In genomic region chr11:118263109-118263508, GRCh38 we compare ENCODE assay signal across 14 cellular contexts. TPM values are rescaled to one million over a fixed set of nuclear protein-coding genes. Genes with fewer than 3 reads are reported as not detected.
DNase-seq lines count a peak whose midpoint lies in the region; ATAC-seq and TF ChIP-seq lines count a peak whose summit lies in the region.
"Had no signal": no experiment of that assay in that cellular context is flagged by ENCODE, and none has a peak within 500 bp of the region (broad histone marks: within the 10 kb centered on the region; RNA-seq: fewer than 3 reads in every experiment).

No MANE protein-coding gene starts in this region.

- H3K79me2 ChIP-seq in SK-N-SH (ENCODE audit: insufficient read depth) = no peaks in the 10 kb centered on the region

- H3K36me3 Mint-ChIP-seq in T-cell = peaks cover 5% of the 10 kb centered on the region

- H3K4me3 ChIP-seq in SK-N-SH (ENCODE audit: low read depth in 2 of 2, low read length in 1 of 2) (no peak overlapping the region), rectal smooth muscle tissue (ENCODE audit: low read length) (peak overlapping the region; percentile 44)

- H3K4me2 ChIP-seq in SK-N-SH = 0 out of 2 replicates have a peak overlapping the region, but pooled peaks have one; percentile 55

- no peak for TF ChIP-seq EP300 in SK-N-SH (IDR thresholded peaks at IDR 0.05; ENCODE audit: borderline replicate concordance in 1 of 2, low read depth in 1 of 2, low read length in 1 of 2)

- H3K4me1 ChIP-seq in SK-N-SH (ENCODE audit: control insufficient read depth in 1 of 2, insufficient read depth in 2 of 2, low read depth in 1 of 2, low read length in 1 of 2) = no peaks in the 10 kb centered on the region
- peaks cover 5% of the 10 kb centered on the region for H3K4me1 ChIP-seq in foreskin keratinocyte
- H3K4me1 ChIP-seq in rectal smooth muscle tissue (ENCODE audit: control insufficient read depth, insufficient read depth, low read length) = no peaks in the 10 kb centered on the region

- CTCF ChIA-PET in SK-N-SH (lab: Yijun Ruan, JAX) = interaction anchor here (0.9 to 1.4 kb wide), 2 partner anchors 42 to 64 kb away, joined by 3 to 4 read pairs; no protein-coding TSS in a partner anchor
- CTCF ChIA-PET in T-cell (lab: Charles Lee) = interaction anchor here in 1 of 2 donors (1.3 to 1.8 kb wide), 3 partner anchors 48 to 64 kb away, joined by 3 to 7 read pairs (median 3); no protein-coding TSS in a partner anchor

- in situ Hi-C loops in KBM-7 (cut with MboI; ENCODE audit: low pct_unique_long_range_greater_than_20kb, low sequenced_read_pairs) = no loop called here

- H3K9ac ChIP-seq in SK-N-SH = no peak overlapping the region
- no peak overlapping the region for H3K9ac ChIP-seq in rectal smooth muscle tissue (ENCODE audit: low read length)

- no peaks in the 10 kb centered on the region for H3K9me3 Mint-ChIP-seq in T-cell

- no peaks in the 10 kb centered on the region for H3K9me3 ChIP-seq in SK-N-SH

- no peak overlapping the region for H2AFZ ChIP-seq in SK-N-SH (ENCODE audit: low read depth)

- H3K27ac Mint-ChIP-seq in T-cell = peak overlapping the region in 1 of 2 donors; percentile 81

- H3F3A ChIP-seq in SK-N-SH (replicated peaks; ENCODE audit: insufficient read depth) = no peaks in the 10 kb centered on the region

- peaks cover 29 to 46% (median 30%) of the 10 kb centered on the region in 3 donors for H3K4me1 Mint-ChIP-seq in T-cell

- no peaks in the 10 kb centered on the region for H3K9me2 ChIP-seq in SK-N-SH

- H3K27me3 Mint-ChIP-seq in T-cell = peaks cover 0 to 3% of the 10 kb centered on the region in 2 donors

- H3K36me3 ChIP-seq in SK-N-SH (replicated peaks in 1 of 2; ENCODE audit: control insufficient read depth in 1 of 2, insufficient read depth in 2 of 2, low read length in 1 of 2) = no peaks in the 10 kb centered on the region
- no peaks in the 10 kb centered on the region for H3K36me3 ChIP-seq in rectal smooth muscle tissue (ENCODE audit: control insufficient read depth, insufficient read depth, low read length)

- H3K27ac ChIP-seq in SK-N-SH (ENCODE audit: low read depth in 2 of 2, low read length in 1 of 2) (no peak overlapping the region), foreskin keratinocyte (peak overlapping the region; percentile 86), rectal smooth muscle tissue (ENCODE audit: low read depth, low read length) (no peak overlapping the region)

- H3K4me3 Mint-ChIP-seq in T-cell = peak overlapping the region; percentile 71 to 85 (median 72)

- no peak for TF ChIP-seq CTCF in SK-N-SH (IDR thresholded peaks at IDR 0.05)
- no peak for TF ChIP-seq CTCF in foreskin keratinocyte (conservative IDR thresholded peaks at IDR 0.05)

- no peaks in the 10 kb centered on the region for H4K20me1 ChIP-seq in SK-N-SH (ENCODE audit: insufficient read depth)

- POLR2A ChIA-PET in SK-N-SH (lab: Yijun Ruan, JAX) = no interaction called here
- POLR2A ChIA-PET in T-cell (lab: Charles Lee) = no interaction called here

- WGBS in SK-N-SH (ENCODE audit: low lambda C conversion rate) = 40% methylated on average over 4 of the region's 4 CpGs

- ATAC-seq in SK-N-SH treated with all-trans-retinoic acid at 6 μM for 48 hours = no peak
- ATAC-seq in T-cell (replicated peaks in 1 of 4) = no peak
- no peak for ATAC-seq in foreskin keratinocyte
- ATAC-seq in GM19328 (IDR thresholded peaks at IDR 0.05; ENCODE audit: unreplicated experiment) = no peak

- no peak for DNase-seq in SK-N-SH
- DNase-seq in T-cell = no peak
- no peak for DNase-seq in foreskin keratinocyte
- no peak for DNase-seq in NCI-H1436 treated with DMSO at 0.1 percent for 48 hours (lab: John Stamatoyannopoulos, UW)
- no peak for DNase-seq in KBM-7
- DNase-seq: 8988T; amygdala; effector memory CD4-positive, alpha-beta T cell; hypothalamus; NCI-H524 treated with DMSO at 0.1 percent for 48 hours had no signal

- no peak for TF ChIP-seq RAD21 in SK-N-SH (IDR thresholded peaks at IDR 0.05; ENCODE audit: low read length)

- H3K27me3 ChIP-seq in SK-N-SH (ENCODE audit: insufficient read depth) = peaks cover 28% of the 10 kb centered on the region; the same call in 1 of the 2 replicates
- H3K27me3 ChIP-seq in foreskin keratinocyte = no peaks in the 10 kb centered on the region
- no peaks in the 10 kb centered on the region for H3K27me3 ChIP-seq in rectal smooth muscle tissue (ENCODE audit: control insufficient read depth, insufficient read depth, low read length)

TF ChIP-seq in SK-N-SH, 30 proteins besides CTCF, POLR2A, EP300 and RAD21 (continues in another document):
- TF ChIP-seq FOXJ3 (CRISPR knock-in tag; IDR thresholded peaks at IDR 0.05) = no peak
- no peak for TF ChIP-seq TEAD4 (IDR thresholded peaks at IDR 0.05; ENCODE audit: borderline replicate concordance, insufficient read depth)
- TF ChIP-seq, protein P1, sequence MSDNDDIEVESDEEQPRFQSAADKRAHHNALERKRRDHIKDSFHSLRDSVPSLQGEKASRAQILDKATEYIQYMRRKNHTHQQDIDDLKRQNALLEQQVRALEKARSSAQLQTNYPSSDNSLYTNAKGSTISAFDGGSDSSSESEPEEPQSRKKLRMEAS (IDR thresholded peaks at IDR 0.05; ENCODE audit: low read depth) = no peak
- TF ChIP-seq IRF3 (IDR thresholded peaks at IDR 0.05; ENCODE audit: low read depth, low read length) = no peak

TF ChIP-seq in SK-N-SH treated with all-trans-retinoic acid at 6 μM for 48 hours, 23 proteins besides CTCF, POLR2A, EP300 and RAD21:
- TF ChIP-seq ZC3H10 (CRISPR knock-in tag; IDR thresholded peaks at IDR 0.05) = no peak
TF ChIP-seq in SK-N-SH treated with all-trans-retinoic acid at 6 μM for 48 hours: peak in this region for 0.

RNA-seq across cellular contexts. Expression of gene MPZL2, which starts 1.0 kb away (rescaled TPM):
- 6.2 and 8.6 TPM in 2 replicates for polyA plus RNA-seq in SK-N-SH (2012; rRNA removed)
- 6.5 and 6.8 TPM in 2 replicates for polyA plus RNA-seq in SK-N-SH (2012; cell fraction: cytosol; rRNA removed)
- polyA plus RNA-seq in SK-N-SH (2012; cell fraction: nucleus; rRNA removed) = 5.9 and 9.3 TPM in 2 replicates
- 1 to 10 TPM in 4 of 5 donors, under 1 TPM in 1; 0.85 to 5.6 (median 2.0) TPM for total RNA-seq in T-cell
- total RNA-seq in foreskin keratinocyte = 50.1 and 62.0 TPM in 2 replicates
- polyA plus RNA-seq in foreskin keratinocyte = 25.3 and 34.0 TPM in 2 replicates

RNA-seq across cellular contexts. Expression of gene MPZL3, which starts 10.9 kb away (rescaled TPM):
- polyA plus RNA-seq in SK-N-SH (2012; rRNA removed) (0.38 and 0.70 TPM in 2 replicates), foreskin keratinocyte (4.2 and 4.3 TPM in 2 replicates)
- 0.52 and 1.0 TPM in 2 replicates for polyA plus RNA-seq in SK-N-SH (2012; cell fraction: cytosol; rRNA removed)
- 0.23 and 0.43 TPM in 2 replicates for polyA plus RNA-seq in SK-N-SH (2012; cell fraction: nucleus; rRNA removed)
- total RNA-seq in T-cell (10 to 100 TPM in 4 of 5 donors, 1 to 10 TPM in 1; 9.8 to 25.2 (median 16.5) TPM), foreskin keratinocyte (9.8 and 11.5 TPM in 2 replicates)
- total RNA-seq: SK-MEL-5 had no signal

RNA-seq across cellular contexts. Expression of gene JAML, which starts 38.3 kb away (rescaled TPM):
- polyA plus RNA-seq in SK-N-SH (2012; rRNA removed) (not detected in 2 replicates), foreskin keratinocyte (not detected in 2 replicates)
- 0.04 and 0.05 TPM in 2 replicates for polyA plus RNA-seq in SK-N-SH (2012; cell fraction: cytosol; rRNA removed)
- polyA plus RNA-seq in SK-N-SH (2012; cell fraction: nucleus; rRNA removed) = 0.01 TPM in 1 of 2 replicates, not detected in the other
- total RNA-seq in T-cell (100 to 1,000 TPM in 2 of 5 donors, 10 to 100 TPM in 3; 60.8 to 165 (median 95.8) TPM), foreskin keratinocyte (not detected in 2 replicates)
- total RNA-seq: SK-MEL-5 had no signal

RNA-seq across cellular contexts. Expression of gene CD3E, which starts 41.4 kb away (rescaled TPM):
- not detected in 2 replicates for polyA plus RNA-seq in SK-N-SH (2012; rRNA removed)
- polyA plus RNA-seq in SK-N-SH (2012; cell fraction: cytosol; rRNA removed) = not detected in 2 replicates
- polyA plus RNA-seq in SK-N-SH (2012; cell fraction: nucleus; rRNA removed) = not detected in 2 replicates
- total RNA-seq in T-cell = 100 to 1,000 TPM; 555 to 659 (median 596) TPM
- not detected in 2 replicates for total RNA-seq in foreskin keratinocyte
- polyA plus RNA-seq in foreskin keratinocyte = not detected in 2 replicates
- total RNA-seq: SK-MEL-5 had no signal

Comparison
In these comparisons a context has a peak if more than half of its experiments do, and no peak if none do; other contexts are left out.
1. RNA of gene JAML, which starts 38.3 kb away (total RNA-seq): 60.8 to 165 TPM in T-cell; not detected in foreskin keratinocyte; every median in the first group is over 10 times any median in the second.